17 cellular contexts compared by ENCODE assay signal in genomic region chr2:170932948-170933347, GRCh38. TPM values are rescaled to one million over a fixed set of nuclear protein-coding genes. Genes with fewer than 3 reads are reported as not detected.
DNase-seq lines count a peak whose midpoint lies in the region; ATAC-seq and TF ChIP-seq lines count a peak whose summit lies in the region.
"Had no signal": no experiment of that assay in that cellular context is flagged by ENCODE, and none has a peak within 500 bp of the region (broad histone marks: within the 10 kb centered on the region; RNA-seq: fewer than 3 reads in every experiment).

No MANE protein-coding gene starts in this region.

- H3K4me3 Mint-ChIP-seq in activated CD4-positive, alpha-beta T cell treated with anti-CD3 and anti-CD28 coated beads for 36 hours, result no peak overlapping the region
- H3K4me3 Mint-ChIP-seq: IgD-negative memory B cell had no signal

- TF ChIP-seq CTCF in OCI-LY7 (conservative IDR thresholded peaks at IDR 0.05; ENCODE audit: low read length), result peak; percentile 29
- no peak for TF ChIP-seq CTCF in hepatocyte (IDR thresholded peaks at IDR 0.05; ENCODE audit: poor library complexity)
- TF ChIP-seq CTCF in breast epithelium (IDR thresholded peaks at IDR 0.05), result no peak

- no peak for DNase-seq in activated CD4-positive, alpha-beta T cell treated with anti-CD3 and anti-CD28 coated beads for 36 hours
- DNase-seq in activated CD4-positive, alpha-beta T cell treated with anti-CD3 and anti-CD28 coated beads, Interleukin-2, amount 50 U/mL, for 48 hours, result no peak
- no peak for DNase-seq in OCI-LY7 (ENCODE audit: low spot score)
- DNase-seq in hepatocyte (ENCODE audit: low spot score), result no peak
- no peak for DNase-seq in G401 (ENCODE audit: low spot score)
- DNase-seq in breast epithelium (ENCODE audit: low spot score in 2 of 2), result no peak
- no peak for DNase-seq in NCI-H345 treated with DMSO at 0.1 percent for 48 hours (lab: John Stamatoyannopoulos, UW; ENCODE audit: unreplicated experiment)
- DNase-seq: 8988T, HCEC 1CT, NCI-H1092 treated with DMSO at 0.1 percent for 48 hours, NCI-H1694 treated with DMSO at 0.1 percent for 48 hours, NCI-H774, SHP77 treated with DMSO at 0.1 percent for 48 hours, SW 1271 had no signal

- peaks cover 50% of the 10 kb centered on the region for H3K4me1 Mint-ChIP-seq in activated CD4-positive, alpha-beta T cell treated with anti-CD3 and anti-CD28 coated beads for 36 hours

- H4K20me1 ChIP-seq in OCI-LY7 (ENCODE audit: insufficient read depth, low read length), result peaks cover 35% of the 10 kb centered on the region
- peaks cover 81% of the 10 kb centered on the region for H4K20me1 ChIP-seq in hepatocyte (ENCODE audit: insufficient read depth, poor library complexity, severe bottlenecking)

- H3K4me3 ChIP-seq in OCI-LY7 (ENCODE audit: low read depth, low read length, poor library complexity, severe bottlenecking), result no peak overlapping the region
- H3K4me3 ChIP-seq in hepatocyte, result no peak overlapping the region
- no peak overlapping the region for H3K4me3 ChIP-seq in breast epithelium
- H3K4me3 ChIP-seq: BLaER1 treated with 17β-estradiol and CSF1 and Interleukin-3, amounts not matched to agents 10 nM and 100 nM had no signal

- peak overlapping the region; percentile 24 for H3K27ac Mint-ChIP-seq in activated CD4-positive, alpha-beta T cell treated with anti-CD3 and anti-CD28 coated beads for 36 hours
- H3K27ac Mint-ChIP-seq: IgD-negative memory B cell had no signal

- ATAC-seq in activated CD4-positive, alpha-beta T cell treated with anti-CD3 and anti-CD28 coated beads for 36 hours, result no peak
- ATAC-seq in HG02571 (IDR thresholded peaks at IDR 0.05; ENCODE audit: unreplicated experiment), result no peak

- peaks cover 30% of the 10 kb centered on the region for H3K36me3 Mint-ChIP-seq in activated CD4-positive, alpha-beta T cell treated with anti-CD3 and anti-CD28 coated beads for 36 hours (ENCODE audit: low read depth)
- H3K36me3 Mint-ChIP-seq: IgD-negative memory B cell had no signal

- in situ Hi-C loops in G401 (cut with HindIII; ENCODE audit: low sequenced_read_pairs), result no loop called here

- peaks cover 65% of the 10 kb centered on the region for H3K36me3 ChIP-seq in OCI-LY7 (ENCODE audit: insufficient read depth, low read length)
- H3K36me3 ChIP-seq in hepatocyte (replicated peaks; ENCODE audit: insufficient read depth, low read depth), result no peaks in the 10 kb centered on the region
- H3K36me3 ChIP-seq in breast epithelium, result no peaks in the 10 kb centered on the region

- POLR2A ChIA-PET in activated CD4-positive, alpha-beta T cell treated with anti-CD3 and anti-CD28 coated beads for 36 hours (lab: Charles Lee), result interaction anchor here (0.6 kb wide), 2 partner anchors 36 to 162 kb away, joined by 6 to 7 read pairs; no protein-coding TSS in a partner anchor
- POLR2A ChIA-PET in OCI-LY7 (lab: Charles Lee), result interaction anchor here (0.5 to 0.6 kb wide), 3 partner anchors 11 to 959 kb away, joined by 3 read pairs; no protein-coding TSS in a partner anchor

- H3K27ac ChIP-seq in OCI-LY7 (ENCODE audit: low read depth, low read length, poor library complexity, severe bottlenecking), result no peak overlapping the region
- H3K27ac ChIP-seq in hepatocyte, result no peak overlapping the region
- no peak overlapping the region for H3K27ac ChIP-seq in breast epithelium
- H3K27ac ChIP-seq: BLaER1 treated with 17β-estradiol and CSF1 and Interleukin-3, amounts not matched to agents 10 nM and 100 nM had no signal

- no peaks in the 10 kb centered on the region for H3K9me3 Mint-ChIP-seq in activated CD4-positive, alpha-beta T cell treated with anti-CD3 and anti-CD28 coated beads for 36 hours (ENCODE audit: low read depth)

- H3K27me3 Mint-ChIP-seq in activated CD4-positive, alpha-beta T cell treated with anti-CD3 and anti-CD28 coated beads for 36 hours, result no peaks in the 10 kb centered on the region
- H3K27me3 Mint-ChIP-seq: IgD-negative memory B cell had no signal

- TF ChIP-seq POLR2A in breast epithelium (IDR thresholded peaks at IDR 0.05), result no peak

- H3K4me1 ChIP-seq in OCI-LY7 (ENCODE audit: insufficient read depth, low read length, poor library complexity, severe bottlenecking) (peaks cover 35% of the 10 kb centered on the region), hepatocyte (ENCODE audit: insufficient read depth) (peaks cover 12% of the 10 kb centered on the region), breast epithelium (no peaks in the 10 kb centered on the region)

- no TSS peak for BruUV-seq in OCI-LY7 (replicated peaks; lab: Mats Ljungman, UMichigan)

- H3K9me3 ChIP-seq in OCI-LY7 (ENCODE audit: low read length) (0 out of 2 replicates have a peak, but pooled peaks cover 4% of the 10 kb centered on the region), hepatocyte (ENCODE audit: low read depth) (no peaks in the 10 kb centered on the region), breast epithelium (no peaks in the 10 kb centered on the region)

- H2AFZ ChIP-seq in OCI-LY7 (ENCODE audit: low read length) (no peak overlapping the region), hepatocyte (no peak overlapping the region)

- no peaks in the 10 kb centered on the region for H3K9me2 ChIP-seq in OCI-LY7 (ENCODE audit: insufficient read depth, low read length)
- no peaks in the 10 kb centered on the region for H3K9me2 ChIP-seq in hepatocyte (replicated peaks; ENCODE audit: insufficient read depth)

- intact Hi-C loops in activated CD4-positive, alpha-beta T cell treated with anti-CD3 and anti-CD28 coated beads for 36 hours (cut with DNase I, micrococcal nuclease), result no loop called here
- intact Hi-C loops in OCI-LY7 (cut with micrococcal nuclease; ENCODE audit: unreplicated experiment) (no loop called here), breast epithelium (cut with DNase I; ENCODE audit: low total_unique reads) (no loop called here)

- H3K27me3 ChIP-seq in hepatocyte (no peaks in the 10 kb centered on the region), breast epithelium (no peaks in the 10 kb centered on the region)
- H3K27me3 ChIP-seq: BLaER1 treated with 17β-estradiol and CSF1 and Interleukin-3, amounts not matched to agents 10 nM and 100 nM had no signal

- 0 out of 2 replicates have a peak overlapping the region, but pooled peaks have one; percentile 9 for H3K4me2 ChIP-seq in OCI-LY7 (ENCODE audit: low read length)
- peak overlapping the region; percentile 83 for H3K4me2 ChIP-seq in hepatocyte

- H3K79me2 ChIP-seq in OCI-LY7 (ENCODE audit: insufficient read depth, low read depth, low read length) (peaks cover 84% of the 10 kb centered on the region), hepatocyte (peaks cover 88% of the 10 kb centered on the region)

- CTCF ChIA-PET in activated CD4-positive, alpha-beta T cell treated with anti-CD3 and anti-CD28 coated beads for 36 hours (lab: Charles Lee), result interaction anchor here (1.5 to 2.5 kb wide), 3 partner anchors 11 to 40 kb away, joined by 3 to 9 read pairs (median 3); no protein-coding TSS in a partner anchor
- CTCF ChIA-PET in OCI-LY7 (lab: Charles Lee; ENCODE audit: unreplicated experiment), result no interaction called here

RNA-seq across cellular contexts. Expression of gene GORASP2, which starts 3.9 kb away (rescaled TPM):
- total RNA-seq in activated CD4-positive, alpha-beta T cell treated with anti-CD3 and anti-CD28 coated beads for 36 hours, result 10 to 100 TPM; 66.5 to 69.8 TPM
- total RNA-seq in OCI-LY7 (2014; rRNA removed; shearing (Covaris generic)), result 30.7 and 44.2 TPM in 2 replicates
- total RNA-seq in OCI-LY7 (2022), result 84.8 and 94.3 TPM in 2 replicates
- 50.1 and 58.6 TPM in 2 replicates for total RNA-seq in hepatocyte
- polyA plus RNA-seq in hepatocyte, result 109 and 126 TPM in 2 replicates
- 40.5 and 67.1 TPM in 2 replicates for total RNA-seq in G401 (2014; rRNA removed; shearing (Covaris generic))
- total RNA-seq in breast epithelium, result 10 to 100 TPM; 31.4 to 56.5 (median 45.2) TPM
